ENCODE assay signal across 10 cellular contexts in genomic region chr13:19984430-19985218, GRCh38. TPM values are rescaled to one million over a fixed set of nuclear protein-coding genes. Genes with fewer than 3 reads are reported as not detected.
A peak's percentile ranks its signal among the peaks of the same experiment; 100 is the strongest.
DNase-seq lines count a peak whose midpoint lies in the region; ATAC-seq and TF ChIP-seq lines count a peak whose summit lies in the region.
"Had no signal": no experiment of that assay in that cellular context is flagged by ENCODE, and none has a peak within 500 bp of the region (broad histone marks: within the 10 kb centered on the region; RNA-seq: fewer than 3 reads in every experiment).

No MANE protein-coding gene starts in this region.

- peak; percentile 20 to 58 (median 27) for DNase-seq in CD4-positive, alpha-beta memory T cell
- peak; percentile 20 for DNase-seq in SK-N-SH
- DNase-seq in fibroblast of the aortic adventitia (ENCODE audit: low read depth), result peak; percentile 73
- no peak for DNase-seq in prostate gland (ENCODE audit: low spot score)
- DNase-seq in activated CD8-positive, alpha-beta memory T cell treated with anti-CD3 and anti-CD28 coated beads, Interleukin-2, amount 50 U/mL, for 48 hours, result no peak
- no peak for DNase-seq in DMS79 (lab: John Stamatoyannopoulos, UW)

- no peaks in the 10 kb centered on the region for H3K27me3 Mint-ChIP-seq in CD4-positive, alpha-beta memory T cell

- ATAC-seq in GM18858 (IDR thresholded peaks at IDR 0.05; ENCODE audit: unreplicated experiment), result peak; percentile 75
- ATAC-seq in HG03342 (IDR thresholded peaks at IDR 0.05; ENCODE audit: unreplicated experiment), result peak; percentile 57

- 86% methylated on average over 5 of the region's 5 CpGs for WGBS in SK-N-SH (ENCODE audit: low lambda C conversion rate)
- WGBS in prostate gland, result 70% methylated on average over 5 of the region's 5 CpGs

- H3K9ac ChIP-seq in SK-N-SH, result no peak overlapping the region

- H3K36me3 Mint-ChIP-seq in CD4-positive, alpha-beta memory T cell, result peaks cover 13 to 40% of the 10 kb centered on the region in 2 donors

- peak; percentile 52 for TF ChIP-seq RAD21 in SK-N-SH (IDR thresholded peaks at IDR 0.05; ENCODE audit: low read length)

- no peak overlapping the region for H3K4me2 ChIP-seq in SK-N-SH

- POLR2A ChIA-PET in CD4-positive, alpha-beta memory T cell (lab: Charles Lee; ENCODE audit: partially characterized antibody), result interaction anchor here (0.6 to 1.3 kb wide), 3 partner anchors 25 to 176 kb away, joined by 3 to 5 read pairs (median 3); partner anchors contain the start of gene GJA3
- POLR2A ChIA-PET in SK-N-SH (lab: Yijun Ruan, JAX), result interaction anchor here (0.8 kb wide), 1 partner anchor 13 kb away, joined by 4 read pairs; no protein-coding TSS in a partner anchor

- no peak for TF ChIP-seq EP300 in SK-N-SH (IDR thresholded peaks at IDR 0.05; ENCODE audit: borderline replicate concordance in 1 of 2, low read depth in 1 of 2, low read length in 1 of 2)

- H3K36me3 ChIP-seq in CD4-positive, alpha-beta memory T cell (ENCODE audit: insufficient read depth, low read length), result peaks cover 4% of the 10 kb centered on the region
- H3K36me3 ChIP-seq in SK-N-SH (replicated peaks in 1 of 2; ENCODE audit: control insufficient read depth in 1 of 2, insufficient read depth in 2 of 2, low read length in 1 of 2), result peaks cover 3 to 56% of the 10 kb centered on the region in 2 experiments
- no peaks in the 10 kb centered on the region for H3K36me3 ChIP-seq in prostate gland

- H3K4me1 ChIP-seq in CD4-positive, alpha-beta memory T cell (ENCODE audit: insufficient read depth, low read length), result peaks cover 29% of the 10 kb centered on the region
- H3K4me1 ChIP-seq in SK-N-SH (ENCODE audit: control insufficient read depth in 1 of 2, insufficient read depth in 2 of 2, low read depth in 1 of 2, low read length in 1 of 2), result peaks cover 0 to 4% of the 10 kb centered on the region in 2 experiments; a peak in 2 of 4 replicates
- no peaks in the 10 kb centered on the region for H3K4me1 ChIP-seq in prostate gland (replicated peaks)

- H3K27ac ChIP-seq in CD4-positive, alpha-beta memory T cell (ENCODE audit: low read depth, low read length), result peak overlapping the region; percentile 3
- H3K27ac ChIP-seq in SK-N-SH (ENCODE audit: low read depth in 2 of 2, low read length in 1 of 2) (no peak overlapping the region), prostate gland (no peak overlapping the region)
- H3K27ac ChIP-seq: skin epidermis had no signal

- CTCF ChIA-PET in CD4-positive, alpha-beta memory T cell (lab: Charles Lee; ENCODE audit: partially characterized antibody), result interaction anchor here (0.8 to 2.8 kb wide), 17 partner anchors 11 to 182 kb away, joined by 3 to 15 read pairs (median 5); partner anchors contain the start of gene GJA3
- CTCF ChIA-PET in SK-N-SH (lab: Yijun Ruan, JAX), result interaction anchor here (0.8 to 2.5 kb wide), 15 partner anchors 8 to 179 kb away, joined by 3 to 14 read pairs (median 4); no protein-coding TSS in a partner anchor

- peaks cover 0 to 3% (median 0%) of the 10 kb centered on the region in 8 donors for H3K9me3 Mint-ChIP-seq in CD4-positive, alpha-beta memory T cell
- H3K9me3 Mint-ChIP-seq: T-helper 1 cell treated with Interleukin-12 subunit alpha and Interleukin-12 subunit beta and Interleukin-4 antibody, amounts not matched to agents 30 μg/mL and 1 μg/mL, for 36 hours had no signal

- peak overlapping the region in 3 of 8 donors; percentile 5 to 20 (median 9) for H3K4me3 Mint-ChIP-seq in CD4-positive, alpha-beta memory T cell
- H3K4me3 Mint-ChIP-seq: T-helper 1 cell treated with Interleukin-12 subunit alpha and Interleukin-12 subunit beta and Interleukin-4 antibody, amounts not matched to agents 30 μg/mL and 1 μg/mL, for 36 hours had no signal

- H3K4me3 ChIP-seq in CD4-positive, alpha-beta memory T cell (ENCODE audit: low read length in 2 of 2), result no peak overlapping the region
- no peak overlapping the region for H3K4me3 ChIP-seq in SK-N-SH (ENCODE audit: low read depth in 2 of 2, low read length in 1 of 2)
- H3K4me3 ChIP-seq in fibroblast of the aortic adventitia (ENCODE audit: low read depth, low read length), result no peak overlapping the region
- no peak overlapping the region for H3K4me3 ChIP-seq in prostate gland
- H3K4me3 ChIP-seq: skin epidermis had no signal

- H3K27me3 ChIP-seq in CD4-positive, alpha-beta memory T cell (ENCODE audit: insufficient read depth, low read length), result no peaks in the 10 kb centered on the region
- H3K27me3 ChIP-seq in SK-N-SH (ENCODE audit: insufficient read depth) (no peaks in the 10 kb centered on the region), prostate gland (replicated peaks; ENCODE audit: insufficient read depth) (no peaks in the 10 kb centered on the region)

- peaks cover 24 to 59% (median 35%) of the 10 kb centered on the region in 4 donors for H3K4me1 Mint-ChIP-seq in CD4-positive, alpha-beta memory T cell

- peak overlapping the region; percentile 9 to 83 (median 62) for H3K27ac Mint-ChIP-seq in CD4-positive, alpha-beta memory T cell

- H3K9me3 ChIP-seq in CD4-positive, alpha-beta memory T cell (ENCODE audit: control insufficient read depth in 1 of 2, low read length in 2 of 2), result no peaks in the 10 kb centered on the region
- H3K9me3 ChIP-seq in SK-N-SH (no peaks in the 10 kb centered on the region), prostate gland (no peaks in the 10 kb centered on the region)

- peaks cover 82% of the 10 kb centered on the region for H4K20me1 ChIP-seq in SK-N-SH (ENCODE audit: insufficient read depth)

- no peaks in the 10 kb centered on the region for H3K9me2 ChIP-seq in SK-N-SH

- peak; percentile 76 for TF ChIP-seq CTCF in SK-N-SH (IDR thresholded peaks at IDR 0.05)
- TF ChIP-seq CTCF in fibroblast of the aortic adventitia (IDR thresholded peaks at IDR 0.05; ENCODE audit: insufficient read depth, low read length), result peak; percentile 71
- peak in 3 of 4 experiments; percentile 16 to 42 (median 26) for TF ChIP-seq CTCF in prostate gland (IDR thresholded peaks at IDR 0.05)

- H3K79me2 ChIP-seq in SK-N-SH (ENCODE audit: insufficient read depth), result peaks cover 92% of the 10 kb centered on the region

- peaks cover 16% of the 10 kb centered on the region for H3F3A ChIP-seq in SK-N-SH (replicated peaks; ENCODE audit: insufficient read depth)

- intact Hi-C loops in CD4-positive, alpha-beta memory T cell (cut with micrococcal nuclease), result loop anchor here (1.0 kb wide), 1 partner anchor 179 kb away; no protein-coding TSS in a partner anchor
- intact Hi-C loops in prostate gland (cut with DNase I), result loop anchor here (10.0 kb wide), 1 partner anchor 180 kb away; the partner anchor contains the start of gene GJA3

- H2AFZ ChIP-seq in SK-N-SH (ENCODE audit: low read depth), result no peak overlapping the region

- TF ChIP-seq POLR2A in prostate gland (IDR thresholded peaks at IDR 0.05), result no peak

TF ChIP-seq in SK-N-SH, 30 proteins besides CTCF, POLR2A, EP300 and RAD21 (continues in another document):
- TF ChIP-seq JUND (IDR thresholded peaks at IDR 0.05) (no peak), FOXM1 (IDR thresholded peaks at IDR 0.05; ENCODE audit: low read depth) (no peak), USF2 (IDR thresholded peaks at IDR 0.05; ENCODE audit: borderline replicate concordance, low read depth, low read length) (no peak), PBX3 (IDR thresholded peaks at IDR 0.05) (no peak), TCF12 (IDR thresholded peaks at IDR 0.05) (no peak), MXI1 (IDR thresholded peaks at IDR 0.05; ENCODE audit: low read depth, low read length) (no peak)
- TF ChIP-seq, protein P1, sequence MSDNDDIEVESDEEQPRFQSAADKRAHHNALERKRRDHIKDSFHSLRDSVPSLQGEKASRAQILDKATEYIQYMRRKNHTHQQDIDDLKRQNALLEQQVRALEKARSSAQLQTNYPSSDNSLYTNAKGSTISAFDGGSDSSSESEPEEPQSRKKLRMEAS (IDR thresholded peaks at IDR 0.05; ENCODE audit: low read depth), result no peak
- TF ChIP-seq, protein P2, sequence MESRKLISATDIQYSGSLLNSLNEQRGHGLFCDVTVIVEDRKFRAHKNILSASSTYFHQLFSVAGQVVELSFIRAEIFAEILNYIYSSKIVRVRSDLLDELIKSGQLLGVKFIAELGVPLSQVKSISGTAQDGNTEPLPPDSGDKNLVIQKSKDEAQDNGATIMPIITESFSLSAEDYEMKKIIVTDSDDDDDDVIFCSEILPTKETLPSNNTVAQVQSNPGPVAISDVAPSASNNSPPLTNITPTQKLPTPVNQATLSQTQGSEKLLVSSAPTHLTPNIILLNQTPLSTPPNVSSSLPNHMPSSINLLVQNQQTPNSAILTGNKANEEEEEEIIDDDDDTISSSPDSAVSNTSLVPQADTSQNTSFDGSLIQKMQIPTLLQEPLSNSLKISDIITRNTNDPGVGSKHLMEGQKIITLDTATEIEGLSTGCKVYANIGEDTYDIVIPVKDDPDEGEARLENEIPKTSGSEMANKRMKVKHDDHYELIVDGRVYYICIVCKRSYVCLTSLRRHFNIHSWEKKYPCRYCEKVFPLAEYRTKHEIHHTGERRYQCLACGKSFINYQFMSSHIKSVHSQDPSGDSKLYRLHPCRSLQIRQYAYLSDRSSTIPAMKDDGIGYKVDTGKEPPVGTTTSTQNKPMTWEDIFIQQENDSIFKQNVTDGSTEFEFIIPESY (IDR thresholded peaks at IDR 0.05; ENCODE audit: borderline replicate concordance, low read depth), result no peak

RNA-seq across cellular contexts. Expression of gene ZMYM2, which starts 26.1 kb away (rescaled TPM):
- total RNA-seq in CD4-positive, alpha-beta memory T cell, result 100 to 1,000 TPM; 100 to 110 TPM
- 10 to 100 TPM in 1 of 2 donors, 1 to 10 TPM in 1; 7.9 to 18.6 TPM for polyA plus RNA-seq in CD4-positive, alpha-beta memory T cell
- 11.5 and 15.8 TPM in 2 replicates for polyA plus RNA-seq in SK-N-SH (2012; rRNA removed)
- 14.0 and 16.6 TPM in 2 replicates for polyA plus RNA-seq in SK-N-SH (2012; cell fraction: cytosol; rRNA removed)
- polyA plus RNA-seq in SK-N-SH (2012; cell fraction: nucleus; rRNA removed), result 23.1 and 56.4 TPM in 2 replicates
- total RNA-seq in fibroblast of the aortic adventitia (ENCODE audit: low replicate concordance) (47.8 and 62.5 TPM in 2 replicates), prostate gland (10 to 100 TPM; 70.7 to 95.6 TPM)

Comparison
In these comparisons a context has a peak if more than half of its experiments do, and no peak if none do; other contexts are left out.
1. DNase-seq: peak in CD4-positive, alpha-beta memory T cell (5 of 5), SK-N-SH (single experiment) and fibroblast of the aortic adventitia (single experiment); none in prostate gland (single experiment), activated CD8-positive, alpha-beta memory T cell treated with anti-CD3 and anti-CD28 coated beads, Interleukin-2, amount 50 U/mL, for 48 hours (single experiment) and DMS79 (single experiment).
2. CTCF ChIP-seq: peak in every context shown above with its lines; median percentile 76 in SK-N-SH; 71 in fibroblast of the aortic adventitia; 26 in prostate gland.